ENCODE assay signal across 19 cellular contexts in genomic region chr13:99666146-99666805, GRCh38. TPM values are rescaled to one million over a fixed set of nuclear protein-coding genes. Genes with fewer than 3 reads are reported as not detected.
DNase-seq lines count a peak whose midpoint lies in the region; ATAC-seq and TF ChIP-seq lines count a peak whose summit lies in the region.
"Had no signal": no experiment of that assay in that cellular context is flagged by ENCODE, and none has a peak within 500 bp of the region (broad histone marks: within the 10 kb centered on the region; RNA-seq: fewer than 3 reads in every experiment).

No MANE protein-coding gene starts in this region.

- no peak overlapping the region for H3K4me3 ChIP-seq in trophoblast cell (ENCODE audit: low read depth, low read length)
- no peak overlapping the region for H3K4me3 ChIP-seq in A673 (ENCODE audit: low read depth, low read length, poor library complexity, severe bottlenecking)
- H3K4me3 ChIP-seq in WERI-Rb-1 (ENCODE audit: low read depth, low read length) = no peak overlapping the region
- H3K4me3 ChIP-seq: MG63 had no signal

- no peak overlapping the region for H3K14ac ChIP-seq in trophoblast cell (ENCODE audit: low read length)

- no peak overlapping the region for H2AK5ac ChIP-seq in trophoblast cell (ENCODE audit: low read length)

- no peak overlapping the region for H3K18ac ChIP-seq in trophoblast cell (ENCODE audit: low read length)

- intact Hi-C loops in A673 (cut with micrococcal nuclease; ENCODE audit: unreplicated experiment) = no loop called here

- H3K79me2 ChIP-seq in trophoblast cell (ENCODE audit: control insufficient read depth, insufficient read depth, low read length, poor library complexity) = no peaks in the 10 kb centered on the region

- H3K4me1 ChIP-seq in trophoblast cell (ENCODE audit: control insufficient read depth in 1 of 2, insufficient read depth in 2 of 2, low read length in 2 of 2) (no peaks in the 10 kb centered on the region), A673 (ENCODE audit: insufficient read depth, low read length, poor library complexity, severe bottlenecking) (peaks cover 24% of the 10 kb centered on the region)

- H3K4me2 ChIP-seq in trophoblast cell (ENCODE audit: low read length) = no peak overlapping the region

- no peak overlapping the region for H3K27ac Mint-ChIP-seq in T-helper 17 cell
- H3K27ac Mint-ChIP-seq: T-helper 1 cell treated with Interleukin-12 subunit alpha and Interleukin-12 subunit beta and Interleukin-4 antibody, amounts not matched to agents 30 μg/mL and 1 μg/mL, for 36 hours had no signal

- peaks cover 3% of the 10 kb centered on the region for H3K36me3 Mint-ChIP-seq in T-helper 17 cell (ENCODE audit: low read depth)

- TF ChIP-seq CTCF in A673 (conservative IDR thresholded peaks at IDR 0.05; ENCODE audit: low read depth, low read length) (no peak), WERI-Rb-1 (IDR thresholded peaks at IDR 0.05; ENCODE audit: low read depth, low read length) (no peak)

- no peak overlapping the region for H4K12ac ChIP-seq in trophoblast cell (ENCODE audit: low read depth, low read length)

- WGBS in trophoblast cell (ENCODE audit: extremely low coverage, insufficient coverage, insufficient read length) = no CpG with 5 or more reads among the region's 8 CpGs

- peaks cover 4% of the 10 kb centered on the region for H3K4me1 Mint-ChIP-seq in T-helper 17 cell

- ATAC-seq in GM18868 (IDR thresholded peaks at IDR 0.05; ENCODE audit: unreplicated experiment) (peak; percentile 75), HG02610 (IDR thresholded peaks at IDR 0.05; ENCODE audit: unreplicated experiment) (peak; percentile 72), T-helper 17 cell (no peak)

- CTCF ChIA-PET in A673 (lab: Charles Lee) = no interaction called here

- H3K23ac ChIP-seq in trophoblast cell (ENCODE audit: low read length) = peak overlapping the region; percentile 69

- no peak overlapping the region for H2BK120ac ChIP-seq in trophoblast cell (ENCODE audit: insufficient read depth, low read length, poor library complexity)

- no peak overlapping the region for H3K4ac ChIP-seq in trophoblast cell (ENCODE audit: low read depth, low read length)

- H3K27ac ChIP-seq in trophoblast cell (ENCODE audit: low read depth, low read length) (no peak overlapping the region), A673 (ENCODE audit: low read depth, low read length, poor library complexity, severe bottlenecking) (no peak overlapping the region), WERI-Rb-1 (no peak overlapping the region)
- H3K27ac ChIP-seq: C4-2B, HL-60 had no signal

- H3K79me1 ChIP-seq in trophoblast cell (ENCODE audit: low read length) = no peaks in the 10 kb centered on the region

- no TSS peak for BruUV-seq in A673 (replicated peaks; lab: Mats Ljungman, UMichigan)

- no peak overlapping the region for H3K4me3 Mint-ChIP-seq in T-helper 17 cell
- H3K4me3 Mint-ChIP-seq: T-helper 1 cell treated with Interleukin-12 subunit alpha and Interleukin-12 subunit beta and Interleukin-4 antibody, amounts not matched to agents 30 μg/mL and 1 μg/mL, for 36 hours had no signal

- H4K8ac ChIP-seq in trophoblast cell (ENCODE audit: low read depth, low read length) = no peak overlapping the region

- H4K91ac ChIP-seq in trophoblast cell (ENCODE audit: low read depth, low read length) = no peak overlapping the region

- peaks cover 1% of the 10 kb centered on the region for H3K9me3 ChIP-seq in trophoblast cell (ENCODE audit: insufficient read depth, low read depth, low read length)
- H3K9me3 ChIP-seq in A673 (ENCODE audit: low read depth, low read length, poor library complexity, severe bottlenecking) = no peaks in the 10 kb centered on the region
- no peaks in the 10 kb centered on the region for H3K9me3 ChIP-seq in T-helper 17 cell (ENCODE audit: control insufficient read depth, low read length, poor library complexity, severe bottlenecking)
- H3K9me3 ChIP-seq in WERI-Rb-1 (ENCODE audit: severe bottlenecking) = no peaks in the 10 kb centered on the region
- H3K9me3 ChIP-seq: MG63 had no signal

- H3K36me3 ChIP-seq in trophoblast cell (ENCODE audit: control insufficient read depth in 1 of 2, insufficient read depth in 2 of 2, low read length in 2 of 2) (no peaks in the 10 kb centered on the region), A673 (ENCODE audit: insufficient read depth, low read length, poor library complexity, severe bottlenecking) (no peaks in the 10 kb centered on the region), WERI-Rb-1 (no peaks in the 10 kb centered on the region)
- H3K36me3 ChIP-seq: MG63 had no signal

- peak; percentile 73 for DNase-seq in cerebellar cortex (ENCODE audit: low spot score)
- DNase-seq in trophoblast cell = no peak
- DNase-seq in SHP77 treated with DMSO at 0.1 percent for 48 hours (lab: John Stamatoyannopoulos, UW) = no peak
- no peak for DNase-seq in A673 (ENCODE audit: low spot score)
- no peak for DNase-seq in T-helper 17 cell
- DNase-seq in WERI-Rb-1 = no peak
- DNase-seq: AML-193, IMR-90, MG63, NCI-H1048, NCI-H146, NCI-H2029 treated with DMSO at 0.1 percent for 48 hours, OCI-M1, Right ventricle myocardium superior had no signal

- H3K27me3 Mint-ChIP-seq in T-helper 17 cell = peaks cover 5% of the 10 kb centered on the region

- POLR2A ChIA-PET in A673 (lab: Charles Lee; ENCODE audit: low non-redundant PET) = no interaction called here

- no peak overlapping the region for H2BK12ac ChIP-seq in trophoblast cell (ENCODE audit: low read length)

- no peak overlapping the region for H2AFZ ChIP-seq in trophoblast cell (ENCODE audit: insufficient read depth, low read length, poor library complexity)

- H3K9ac ChIP-seq in trophoblast cell (ENCODE audit: low read length) = no peak overlapping the region

- H3K27me3 ChIP-seq in trophoblast cell (ENCODE audit: insufficient read depth, low read length) (no peaks in the 10 kb centered on the region), A673 (replicated peaks; ENCODE audit: insufficient read depth, low read depth, low read length, poor library complexity) (no peaks in the 10 kb centered on the region), WERI-Rb-1 (ENCODE audit: insufficient read depth, low read depth, severe bottlenecking) (no peaks in the 10 kb centered on the region)

- H2BK5ac ChIP-seq in trophoblast cell (ENCODE audit: low read depth, low read length, poor library complexity) = no peak overlapping the region

RNA-seq across cellular contexts. Expression of gene CLYBL, which starts 59.8 kb away (rescaled TPM):
- 3.1 and 3.5 TPM in 2 replicates for polyA plus RNA-seq in trophoblast cell (2013)
- 5.0 and 7.1 TPM in 2 replicates for total RNA-seq in A673 (2021)
- 10 to 100 TPM; 12.8 to 14.5 TPM for total RNA-seq in T-helper 17 cell
